25 cellular contexts compared by ENCODE assay signal in the genomic region with DNA sequence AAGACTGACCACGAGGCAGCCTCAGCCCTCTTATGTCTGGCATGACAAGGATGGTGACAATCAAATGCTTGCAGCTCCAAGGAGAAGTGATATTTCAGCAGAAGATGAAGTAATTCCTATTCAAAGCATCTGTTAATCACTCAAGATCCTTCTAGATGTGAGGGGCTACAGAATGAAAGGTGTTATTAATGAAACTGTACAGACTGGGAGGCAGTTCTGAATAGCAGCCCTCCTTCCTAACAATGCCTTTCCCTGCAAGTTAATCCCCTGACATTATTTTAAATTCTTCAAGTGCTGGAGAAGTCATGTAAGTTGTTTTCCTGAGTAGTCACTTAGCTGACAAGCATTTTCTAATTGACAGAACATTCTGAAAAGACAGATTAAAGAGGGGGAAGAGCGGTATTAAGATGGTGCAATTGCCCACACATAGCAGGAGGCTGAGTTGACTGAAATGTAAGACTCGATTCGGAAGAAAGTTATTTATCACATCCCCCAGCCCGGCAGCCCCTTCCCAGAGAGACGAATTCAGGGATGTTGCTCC.
"Had no signal": no experiment of that assay in that cellular context is flagged by ENCODE, and none has a peak within 500 bp of the region (broad histone marks: within the 10 kb centered on the region; RNA-seq: fewer than 3 reads in every experiment).

No MANE protein-coding gene starts in this region.

- H3K27me3 ChIP-seq: colonic mucosa, foreskin keratinocyte, hepatocyte, pancreas, right lobe of liver, testis, tibial artery had no signal

- ATAC-seq: foreskin keratinocyte; gastroesophageal sphincter; heart left ventricle; left lobe of liver; naive thymus-derived CD4-positive, alpha-beta T cell; pancreas; right lobe of liver; stimulated activated memory B cell treated with anti-CD40 and anti-IgM and Interleukin-4, amounts not matched to agents 10 μg/mL and 1 μg/mL and 100 μg/mL, for 72 hours; stimulated activated naive CD8-positive, alpha-beta T cell treated with anti-CD3 and anti-CD28 coated beads, Interleukin-15, Interleukin-2, amounts not matched to agents 100 U/mL and 50 U/mL, for 24 hours had no signal

- H3K9me3 ChIP-seq: colonic mucosa, esophagus muscularis mucosa, gastroesophageal sphincter, heart left ventricle, neutrophil, pancreas, right lobe of liver, testis, tibial artery had no signal

- H2AFZ ChIP-seq: hepatocyte had no signal

- H3K4me3 ChIP-seq: colonic mucosa, esophagus muscularis mucosa, gastroesophageal sphincter, heart left ventricle, hepatocyte, pancreas, right lobe of liver, smooth muscle cell, testis, tibial artery had no signal

- H3K4me2 ChIP-seq: hepatocyte, smooth muscle cell had no signal

- H3K4me1 ChIP-seq: colonic mucosa, esophagus muscularis mucosa, foreskin keratinocyte, gastroesophageal sphincter, heart left ventricle, pancreas, right lobe of liver, testis, tibial artery had no signal

- DNase-seq: colonic mucosa; dermis blood vessel endothelial cell; effector memory CD4-positive, alpha-beta T cell; foreskin keratinocyte; heart left ventricle; kidney; mesendoderm; midbrain; naive thymus-derived CD4-positive, alpha-beta T cell; pancreas; right lobe of liver; stimulated activated CD4-positive, alpha-beta T cell treated with anti-CD3 and anti-CD28 coated beads, Interleukin-4, amount 100 ng/mL, for 4 hours; stimulated activated naive CD8-positive, alpha-beta T cell treated with anti-CD3 and anti-CD28 coated beads, Interleukin-15, Interleukin-2, amounts not matched to agents 100 U/mL and 50 U/mL, for 24 hours; substantia nigra; testis; tibial artery had no signal

- H3K4me1 Mint-ChIP-seq: naive thymus-derived CD4-positive, alpha-beta T cell; nephron; stimulated activated memory B cell treated with anti-CD40 and anti-IgM and Interleukin-4, amounts not matched to agents 10 μg/mL and 1 μg/mL and 100 μg/mL, for 72 hours had no signal

- H3K9me3 Mint-ChIP-seq: naive thymus-derived CD4-positive, alpha-beta T cell; nephron; stimulated activated memory B cell treated with anti-CD40 and anti-IgM and Interleukin-4, amounts not matched to agents 10 μg/mL and 1 μg/mL and 100 μg/mL, for 72 hours; type B pancreatic cell had no signal

- H3K36me3 ChIP-seq: colonic mucosa, esophagus muscularis mucosa, gastroesophageal sphincter, heart left ventricle, neutrophil, pancreas, right lobe of liver, tibial artery had no signal

- H3K36me3 Mint-ChIP-seq: naive thymus-derived CD4-positive, alpha-beta T cell; stimulated activated memory B cell treated with anti-CD40 and anti-IgM and Interleukin-4, amounts not matched to agents 10 μg/mL and 1 μg/mL and 100 μg/mL, for 72 hours; type B pancreatic cell had no signal

- H3K4me3 Mint-ChIP-seq: naive thymus-derived CD4-positive, alpha-beta T cell; nephron; stimulated activated memory B cell treated with anti-CD40 and anti-IgM and Interleukin-4, amounts not matched to agents 10 μg/mL and 1 μg/mL and 100 μg/mL, for 72 hours; type B pancreatic cell had no signal

- H3K27ac Mint-ChIP-seq: nephron; stimulated activated memory B cell treated with anti-CD40 and anti-IgM and Interleukin-4, amounts not matched to agents 10 μg/mL and 1 μg/mL and 100 μg/mL, for 72 hours; type B pancreatic cell had no signal

- H3K79me2 ChIP-seq: hepatocyte had no signal

- H3K27ac ChIP-seq: colonic mucosa, esophagus muscularis mucosa, foreskin keratinocyte, gastroesophageal sphincter, heart left ventricle, hepatocyte, neutrophil, pancreas, right lobe of liver, testis, tibial artery had no signal
